ENCODE assay signal across 8 cellular contexts in the genomic region with DNA sequence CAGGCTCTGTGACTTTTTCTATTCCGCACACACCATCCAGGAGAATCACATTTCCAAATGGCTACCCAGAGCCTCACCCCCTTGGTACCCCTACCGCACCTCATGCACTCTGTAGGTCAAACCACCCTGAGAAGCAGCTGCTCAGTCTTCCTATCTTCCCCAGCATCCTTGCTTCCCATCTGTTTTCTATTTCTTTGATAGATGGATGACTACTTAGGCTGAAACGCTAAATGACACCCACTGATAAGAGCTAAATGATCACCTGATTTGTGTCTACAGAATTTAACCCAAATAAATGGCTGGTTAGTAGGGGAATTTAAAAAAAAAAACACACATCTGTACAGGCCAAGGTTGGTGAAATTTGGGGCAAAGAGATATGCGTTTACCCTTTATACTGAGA.
"Had no signal": no experiment of that assay in that cellular context is flagged by ENCODE, and none has a peak within 500 bp of the region (broad histone marks: within the 10 kb centered on the region; RNA-seq: fewer than 3 reads in every experiment).

No MANE protein-coding gene starts in this region.

- H3K4me1 ChIP-seq: HAP-1 had no signal

- ATAC-seq: HCT116, K562 had no signal

- DNase-seq: GM23248, GOT3, H7, HFFc6, IMR-90 had no signal

- H3K4me3 Mint-ChIP-seq: HFFc6 had no signal

- H3K9me3 ChIP-seq: HAP-1 had no signal

- H3K36me3 ChIP-seq: HAP-1 had no signal

- H3K27ac ChIP-seq: GM23248 had no signal

- H3K27ac Mint-ChIP-seq: HFFc6 had no signal

- H3K9ac ChIP-seq: GM23248 had no signal

- H3K9me3 Mint-ChIP-seq: HFFc6 had no signal

- H2AFZ ChIP-seq: GM23248 had no signal

- H3K4me3 ChIP-seq: GM23248, HAP-1, K562 had no signal
